ENCODE assay signal across 1 cellular context in genomic region chr6:14272111-14273085, GRCh38.
TF ChIP-seq lines count a peak whose summit lies in the region.

No MANE protein-coding gene starts in this region.

TF ChIP-seq in K562, 482 proteins besides CTCF, POLR2A, EP300 and RAD21 (continued from another document):
- TF ChIP-seq BHLHE40 (IDR thresholded peaks at IDR 0.05; ENCODE audit: low read length), result no peak
- no peak for TF ChIP-seq ZHX1 (conservative IDR thresholded peaks at IDR 0.05; ENCODE audit: low read length)
- TF ChIP-seq ZNF77 (CRISPR knock-in tag; IDR thresholded peaks at IDR 0.05), result no peak
- TF ChIP-seq JUNB (CRISPR knock-in tag; conservative IDR thresholded peaks at IDR 0.05), result no peak
- no peak for TF ChIP-seq SP2 (IDR thresholded peaks at IDR 0.05; ENCODE audit: extremely low read depth, low read depth, low read length, poor library complexity, severe bottlenecking)
- TF ChIP-seq XRCC5 (IDR thresholded peaks at IDR 0.05; ENCODE audit: low read depth, low read length), result no peak
- TF ChIP-seq E2F3 (CRISPR knock-in tag; IDR thresholded peaks at IDR 0.05), result no peak
- no peak for TF ChIP-seq GATAD2A (IDR thresholded peaks at IDR 0.05)
- TF ChIP-seq FOXJ2 (tag; IDR thresholded peaks at IDR 0.05), result no peak
- TF ChIP-seq NCOA6 (IDR thresholded peaks at IDR 0.05), result no peak
- peak; percentile 42 for TF ChIP-seq MAFF (IDR thresholded peaks at IDR 0.05; ENCODE audit: low read length)
- no peak for TF ChIP-seq E2F4 (CRISPR knock-in tag; IDR thresholded peaks at IDR 0.05; ENCODE audit: low read depth)
- TF ChIP-seq ZBTB1 (CRISPR knock-in tag; IDR thresholded peaks at IDR 0.05; ENCODE audit: borderline replicate concordance, low read depth), result no peak
- no peak for TF ChIP-seq SREBF1 (IDR thresholded peaks at IDR 0.05; ENCODE audit: borderline replicate concordance, low read depth, low read length)
- 0 out of 2 replicates have a peak, but pooled peaks have one; percentile 18 for TF ChIP-seq ZEB2 (IDR thresholded peaks at IDR 0.05)
- TF ChIP-seq KLF10 (CRISPR knock-in tag; IDR thresholded peaks at IDR 0.05), result no peak
- TF ChIP-seq ZBTB34 (CRISPR knock-in tag; IDR thresholded peaks at IDR 0.05), result no peak
- TF ChIP-seq C11orf30 (IDR thresholded peaks at IDR 0.05; ENCODE audit: low read depth), result peak; percentile 79; the same call in 1 of the 2 replicates
- TF ChIP-seq MAFG (tag; conservative IDR thresholded peaks at IDR 0.05), result peak; percentile 65
- TF ChIP-seq ZKSCAN8 (CRISPR knock-in tag; IDR thresholded peaks at IDR 0.05), result no peak
- no peak for TF ChIP-seq ELK1 (CRISPR knock-in tag; IDR thresholded peaks at IDR 0.05)
- TF ChIP-seq ATF3 (IDR thresholded peaks at IDR 0.05), result peak; percentile 53; the same call in 1 of the 2 replicates
- no peak for TF ChIP-seq ATF3 (CRISPR knock-in tag; conservative IDR thresholded peaks at IDR 0.05)
- no peak for TF ChIP-seq ETV5 (CRISPR knock-in tag; IDR thresholded peaks at IDR 0.05; ENCODE audit: low read depth)
